In the genomic region with DNA sequence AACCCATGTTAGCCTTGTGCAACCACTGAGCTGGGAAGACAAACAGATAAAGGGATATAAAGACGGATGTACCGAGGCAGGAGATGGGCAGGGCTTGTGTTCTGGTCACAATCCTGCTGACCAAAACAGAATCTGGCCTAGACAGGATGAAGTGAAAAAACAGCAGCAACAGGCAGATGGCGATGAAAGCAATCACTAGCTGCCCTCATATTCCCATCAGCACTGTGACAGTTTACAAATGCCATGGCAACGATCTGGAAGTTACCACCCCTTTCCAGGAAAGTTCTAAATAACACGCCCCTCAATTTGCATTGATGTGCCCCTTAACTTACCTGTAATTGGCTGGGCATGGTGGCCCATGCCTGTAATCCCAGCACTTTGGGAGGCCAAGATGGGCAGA, we compare ENCODE assay signal across 11 cellular contexts. TPM values are rescaled to one million over a fixed set of nuclear protein-coding genes. Genes with fewer than 3 reads are reported as not detected.
A peak's percentile ranks its signal among the peaks of the same experiment; 100 is the strongest.
DNase-seq lines count a peak whose midpoint lies in the region; ATAC-seq and TF ChIP-seq lines count a peak whose summit lies in the region.
"Had no signal": no experiment of that assay in that cellular context is flagged by ENCODE, and none has a peak within 500 bp of the region (broad histone marks: within the 10 kb centered on the region; RNA-seq: fewer than 3 reads in every experiment).

No MANE protein-coding gene starts in this region.

- DNase-seq in Calu3 (peak; percentile 32), amniotic epithelial cell (ENCODE audit: low read depth) (peak; percentile 51), left kidney (ENCODE audit: low read depth, low spot score) (peak; percentile 18), NCI-H187 treated with DMSO at 0.1 percent for 48 hours (lab: John Stamatoyannopoulos, UW) (no peak), Right ventricle myocardium superior (no peak), NCI-H2107 treated with DMSO at 0.1 percent for 48 hours (lab: John Stamatoyannopoulos, UW; ENCODE audit: unreplicated experiment) (no peak), esophagus squamous epithelium (lab: John Stamatoyannopoulos, UW) (no peak)
- DNase-seq: GF-D8, MG63, stomach had no signal

- no peaks in the 10 kb centered on the region for H3K9me3 ChIP-seq in esophagus squamous epithelium
- H3K9me3 ChIP-seq: MG63, stomach had no signal

- H3K27ac Mint-ChIP-seq in Calu3 (ENCODE audit: unreplicated experiment): no peak overlapping the region

- no peak overlapping the region for H3K4me3 Mint-ChIP-seq in Calu3 (ENCODE audit: low read depth, unreplicated experiment)

- TF ChIP-seq EP300 in Ishikawa (IDR thresholded peaks at IDR 0.05; ENCODE audit: borderline replicate concordance): no peak

- H3K4me3 ChIP-seq in esophagus squamous epithelium: no peak overlapping the region
- H3K4me3 ChIP-seq: MG63, stomach had no signal

- H3K4me1 ChIP-seq in esophagus squamous epithelium: no peaks in the 10 kb centered on the region
- H3K4me1 ChIP-seq: stomach had no signal

- peak; percentile 43 for TF ChIP-seq RAD21 in Ishikawa (IDR thresholded peaks at IDR 0.05; ENCODE audit: low read depth)

- H3K4me1 Mint-ChIP-seq in Calu3 (ENCODE audit: low read depth, unreplicated experiment): no peaks in the 10 kb centered on the region

- H3K36me3 ChIP-seq in esophagus squamous epithelium: no peaks in the 10 kb centered on the region
- H3K36me3 ChIP-seq: MG63, stomach had no signal

- no peaks in the 10 kb centered on the region for H3K27me3 ChIP-seq in esophagus squamous epithelium
- H3K27me3 ChIP-seq: MG63, stomach had no signal

- TF ChIP-seq POLR2A in esophagus squamous epithelium (IDR thresholded peaks at IDR 0.05): no peak

- no peak overlapping the region for H3K27ac ChIP-seq in esophagus squamous epithelium
- H3K27ac ChIP-seq: stomach had no signal

- no TSS peak for BruUV-seq in Calu3 (replicated peaks; lab: Mats Ljungman, UMichigan)

- peaks cover 7% of the 10 kb centered on the region for H3K9me3 Mint-ChIP-seq in Calu3 (ENCODE audit: low read depth, unreplicated experiment)

- intact Hi-C loops in Calu3 (cut with micrococcal nuclease; ENCODE audit: unreplicated experiment) (loop anchor here (1.0 kb wide), 1 partner anchor 86 kb away; no protein-coding TSS in a partner anchor), Right ventricle myocardium superior (cut with DNase I) (no loop called here), esophagus squamous epithelium (cut with DNase I) (no loop called here)

- CTCF ChIA-PET in Calu3 (lab: Charles Lee): interaction anchor here (1.3 kb wide), 2 partner anchors 13 to 86 kb away, joined by 4 to 8 read pairs; no protein-coding TSS in a partner anchor

- no peaks in the 10 kb centered on the region for H3K27me3 Mint-ChIP-seq in Calu3 (ENCODE audit: unreplicated experiment)

- 68 to 73% methylated on average over 4 to 5 of the region's 5 CpGs for WGBS in esophagus squamous epithelium, 2 donors

- ATAC-seq in Right ventricle myocardium superior (ENCODE audit: poor library complexity): no peak

- no peaks in the 10 kb centered on the region for H3K36me3 Mint-ChIP-seq in Calu3 (ENCODE audit: insufficient read depth, unreplicated experiment)

- no peak for TF ChIP-seq CTCF in Calu3 (IDR thresholded peaks at IDR 0.05; ENCODE audit: unreplicated experiment)
- TF ChIP-seq CTCF in esophagus squamous epithelium (IDR thresholded peaks at IDR 0.05): no peak

TF ChIP-seq in Ishikawa, 13 proteins besides CTCF, POLR2A, EP300 and RAD21:
- TF ChIP-seq CREB1 (IDR thresholded peaks at IDR 0.05; ENCODE audit: low read depth): no peak
- no peak for TF ChIP-seq NFIC (IDR thresholded peaks at IDR 0.05)
- TF ChIP-seq, protein P1, sequence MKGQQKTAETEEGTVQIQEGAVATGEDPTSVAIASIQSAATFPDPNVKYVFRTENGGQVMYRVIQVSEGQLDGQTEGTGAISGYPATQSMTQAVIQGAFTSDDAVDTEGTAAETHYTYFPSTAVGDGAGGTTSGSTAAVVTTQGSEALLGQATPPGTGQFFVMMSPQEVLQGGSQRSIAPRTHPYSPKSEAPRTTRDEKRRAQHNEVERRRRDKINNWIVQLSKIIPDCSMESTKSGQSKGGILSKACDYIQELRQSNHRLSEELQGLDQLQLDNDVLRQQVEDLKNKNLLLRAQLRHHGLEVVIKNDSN (IDR thresholded peaks at IDR 0.05): no peak
- TF ChIP-seq, protein P2, sequence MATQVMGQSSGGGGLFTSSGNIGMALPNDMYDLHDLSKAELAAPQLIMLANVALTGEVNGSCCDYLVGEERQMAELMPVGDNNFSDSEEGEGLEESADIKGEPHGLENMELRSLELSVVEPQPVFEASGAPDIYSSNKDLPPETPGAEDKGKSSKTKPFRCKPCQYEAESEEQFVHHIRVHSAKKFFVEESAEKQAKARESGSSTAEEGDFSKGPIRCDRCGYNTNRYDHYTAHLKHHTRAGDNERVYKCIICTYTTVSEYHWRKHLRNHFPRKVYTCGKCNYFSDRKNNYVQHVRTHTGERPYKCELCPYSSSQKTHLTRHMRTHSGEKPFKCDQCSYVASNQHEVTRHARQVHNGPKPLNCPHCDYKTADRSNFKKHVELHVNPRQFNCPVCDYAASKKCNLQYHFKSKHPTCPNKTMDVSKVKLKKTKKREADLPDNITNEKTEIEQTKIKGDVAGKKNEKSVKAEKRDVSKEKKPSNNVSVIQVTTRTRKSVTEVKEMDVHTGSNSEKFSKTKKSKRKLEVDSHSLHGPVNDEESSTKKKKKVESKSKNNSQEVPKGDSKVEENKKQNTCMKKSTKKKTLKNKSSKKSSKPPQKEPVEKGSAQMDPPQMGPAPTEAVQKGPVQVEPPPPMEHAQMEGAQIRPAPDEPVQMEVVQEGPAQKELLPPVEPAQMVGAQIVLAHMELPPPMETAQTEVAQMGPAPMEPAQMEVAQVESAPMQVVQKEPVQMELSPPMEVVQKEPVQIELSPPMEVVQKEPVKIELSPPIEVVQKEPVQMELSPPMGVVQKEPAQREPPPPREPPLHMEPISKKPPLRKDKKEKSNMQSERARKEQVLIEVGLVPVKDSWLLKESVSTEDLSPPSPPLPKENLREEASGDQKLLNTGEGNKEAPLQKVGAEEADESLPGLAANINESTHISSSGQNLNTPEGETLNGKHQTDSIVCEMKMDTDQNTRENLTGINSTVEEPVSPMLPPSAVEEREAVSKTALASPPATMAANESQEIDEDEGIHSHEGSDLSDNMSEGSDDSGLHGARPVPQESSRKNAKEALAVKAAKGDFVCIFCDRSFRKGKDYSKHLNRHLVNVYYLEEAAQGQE (IDR thresholded peaks at IDR 0.05; ENCODE audit: low read depth): no peak
- no peak for TF ChIP-seq EGR1 (IDR thresholded peaks at IDR 0.05)
- TF ChIP-seq TAF1 (IDR thresholded peaks at IDR 0.05; ENCODE audit: low read depth): no peak
- TF ChIP-seq CEBPB (IDR thresholded peaks at IDR 0.05): no peak
- no peak for TF ChIP-seq TCF12 (IDR thresholded peaks at IDR 0.05; ENCODE audit: low read depth)
- TF ChIP-seq, protein P3, sequence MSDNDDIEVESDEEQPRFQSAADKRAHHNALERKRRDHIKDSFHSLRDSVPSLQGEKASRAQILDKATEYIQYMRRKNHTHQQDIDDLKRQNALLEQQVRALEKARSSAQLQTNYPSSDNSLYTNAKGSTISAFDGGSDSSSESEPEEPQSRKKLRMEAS (IDR thresholded peaks at IDR 0.05): no peak
- TF ChIP-seq ZBTB7A (IDR thresholded peaks at IDR 0.05; ENCODE audit: low read depth): no peak
- no peak for TF ChIP-seq YY1 (IDR thresholded peaks at IDR 0.05; ENCODE audit: low read depth)
- no peak for TF ChIP-seq TEAD4 (IDR thresholded peaks at IDR 0.05)
- no peak for TF ChIP-seq FOXM1 (IDR thresholded peaks at IDR 0.05; ENCODE audit: borderline replicate concordance, low read depth)

RNA-seq across cellular contexts. Expression of a gene that starts 40.6 kb away (rescaled TPM):
- 487 and 635 TPM in 2 replicates for total RNA-seq in Calu3 (2022)
- total RNA-seq in Right ventricle myocardium superior: 86.0 TPM
- 100 to 1,000 TPM; 131 to 191 (median 157) TPM for total RNA-seq in esophagus squamous epithelium

Comparison
In these comparisons a context has a peak if more than half of its experiments do, and no peak if none do; other contexts are left out.
1. DNase-seq: peak in Calu3 (single experiment), amniotic epithelial cell (single experiment) and left kidney (single experiment); none in NCI-H187 treated with DMSO at 0.1 percent for 48 hours (single experiment), Right ventricle myocardium superior (single experiment), NCI-H2107 treated with DMSO at 0.1 percent for 48 hours (single experiment) and esophagus squamous epithelium (single experiment).